ENCODE assay signal across 1 cellular context in genomic region chr10:13698217-13698616, GRCh38.
TF ChIP-seq lines count a peak whose summit lies in the region.

No MANE protein-coding gene starts in this region.

TF ChIP-seq in WTC11, 78 proteins besides CTCF, POLR2A, EP300 and RAD21 (continued from another document):
- no peak for TF ChIP-seq PRRX2 (CRISPR knock-in tag; IDR thresholded peaks at IDR 0.05)
- no peak for TF ChIP-seq HMGXB4 (CRISPR knock-in tag; IDR thresholded peaks at IDR 0.05)
- TF ChIP-seq ZMAT4 (CRISPR knock-in tag; IDR thresholded peaks at IDR 0.05): no peak
- TF ChIP-seq GTF2I (CRISPR knock-in tag; conservative IDR thresholded peaks at IDR 0.05): no peak
- no peak for TF ChIP-seq ZNF423 (CRISPR knock-in tag; IDR thresholded peaks at IDR 0.05)
- TF ChIP-seq ZNF263 (CRISPR knock-in tag; IDR thresholded peaks at IDR 0.05; ENCODE audit: low read depth): no peak
- no peak for TF ChIP-seq CREM (CRISPR knock-in tag; IDR thresholded peaks at IDR 0.05)
- TF ChIP-seq TEAD4 (CRISPR knock-in tag; IDR thresholded peaks at IDR 0.05): no peak
